In the genomic region with DNA sequence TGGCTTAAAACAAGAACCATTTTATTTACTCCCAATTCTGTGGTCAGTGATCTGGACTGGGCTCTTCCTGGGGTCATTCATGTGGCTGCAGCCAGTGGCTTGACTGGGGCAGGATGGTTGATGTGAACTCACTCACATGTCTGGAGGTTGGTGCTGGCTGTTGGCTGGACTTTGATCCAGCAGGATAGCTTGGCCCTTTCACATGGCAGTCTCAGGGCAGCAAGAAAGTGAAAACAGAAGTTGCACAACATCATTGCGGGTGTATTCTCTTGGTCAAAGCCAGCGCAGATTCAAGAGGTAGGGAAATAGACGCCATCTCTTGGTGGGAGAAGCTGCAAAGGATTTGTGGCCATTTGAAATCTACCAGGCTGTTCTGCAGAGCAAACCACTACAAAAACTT, we compare ENCODE assay signal across 1 cellular context.
TF ChIP-seq lines count a peak whose summit lies in the region.

No MANE protein-coding gene starts in this region.

TF ChIP-seq in HepG2, 621 proteins besides CTCF, POLR2A, EP300 and RAD21 (continued from another document and continues in another):
- TF ChIP-seq NR1H2 (CRISPR knock-in tag; IDR thresholded peaks at IDR 0.05; ENCODE audit: borderline replicate concordance, low read depth): no peak
- TF ChIP-seq ZNF12 (CRISPR knock-in tag; IDR thresholded peaks at IDR 0.05): peak; percentile 47; the same call in 1 of the 2 replicates
- no peak for TF ChIP-seq TOPORS (CRISPR knock-in tag; IDR thresholded peaks at IDR 0.05)
- peak; percentile 79 for TF ChIP-seq SALL1 (CRISPR knock-in tag; IDR thresholded peaks at IDR 0.05)
- TF ChIP-seq DZIP1 (CRISPR knock-in tag; IDR thresholded peaks at IDR 0.05): no peak
- TF ChIP-seq GZF1 (CRISPR knock-in tag; IDR thresholded peaks at IDR 0.05): no peak
- no peak for TF ChIP-seq TBX3 (IDR thresholded peaks at IDR 0.05; ENCODE audit: borderline replicate concordance)
- peak; percentile 20; the same call in 1 of the 2 replicates for TF ChIP-seq STAG1 (CRISPR knock-in tag; IDR thresholded peaks at IDR 0.05)
- TF ChIP-seq ZNF3 (CRISPR knock-in tag; IDR thresholded peaks at IDR 0.05): 0 out of 2 replicates have a peak, but pooled peaks have one; percentile 74
- TF ChIP-seq ZNF350 (CRISPR knock-in tag; IDR thresholded peaks at IDR 0.05; ENCODE audit: borderline replicate concordance, low read depth): peak; percentile 58
- no peak for TF ChIP-seq ZNF83 (CRISPR knock-in tag; IDR thresholded peaks at IDR 0.05; ENCODE audit: borderline replicate concordance)
- TF ChIP-seq ZNF501 (CRISPR knock-in tag; IDR thresholded peaks at IDR 0.05): peak; percentile 52; the same call in 1 of the 2 replicates
- peak; percentile 76 for TF ChIP-seq MLX (CRISPR knock-in tag; IDR thresholded peaks at IDR 0.05)
- peak; percentile 92; the same call in 1 of the 2 replicates for TF ChIP-seq WIZ (CRISPR knock-in tag; IDR thresholded peaks at IDR 0.05)
- no peak for TF ChIP-seq PTBP1 (IDR thresholded peaks at IDR 0.05; ENCODE audit: low read depth, low read length, poor library complexity, severe bottlenecking)
- no peak for TF ChIP-seq LCORL (IDR thresholded peaks at IDR 0.05)
- TF ChIP-seq LCORL (CRISPR knock-in tag; IDR thresholded peaks at IDR 0.05): 0 out of 2 replicates have a peak, but pooled peaks have one; percentile 56
- TF ChIP-seq KLF16 (CRISPR knock-in tag; IDR thresholded peaks at IDR 0.05): no peak
- 0 out of 2 replicates have a peak, but pooled peaks have one; percentile 11 for TF ChIP-seq ELF3 (CRISPR knock-in tag; IDR thresholded peaks at IDR 0.05)
- TF ChIP-seq ZNF496 (CRISPR knock-in tag; IDR thresholded peaks at IDR 0.05; ENCODE audit: insufficient replicate concordance): no peak
- TF ChIP-seq GABPB1 (CRISPR knock-in tag; IDR thresholded peaks at IDR 0.05): 0 out of 2 replicates have a peak, but pooled peaks have one; percentile 15
- TF ChIP-seq NFE2L1 (CRISPR knock-in tag; IDR thresholded peaks at IDR 0.05; ENCODE audit: borderline replicate concordance): no peak
- TF ChIP-seq ZNF816 (CRISPR knock-in tag; IDR thresholded peaks at IDR 0.05; ENCODE audit: borderline replicate concordance): no peak
- no peak for TF ChIP-seq ZNF362 (CRISPR knock-in tag; IDR thresholded peaks at IDR 0.05; ENCODE audit: borderline replicate concordance)
- TF ChIP-seq ZNF510 (CRISPR knock-in tag; IDR thresholded peaks at IDR 0.05; ENCODE audit: low read depth): no peak
- TF ChIP-seq SAP130 (CRISPR knock-in tag; IDR thresholded peaks at IDR 0.05; ENCODE audit: low read depth): peak; percentile 78
- TF ChIP-seq ZBTB43 (CRISPR knock-in tag; conservative IDR thresholded peaks at IDR 0.05): no peak
- TF ChIP-seq POGZ (CRISPR knock-in tag; IDR thresholded peaks at IDR 0.05): 0 out of 2 replicates have a peak, but pooled peaks have one; percentile 16
- TF ChIP-seq IRF2 (CRISPR knock-in tag; IDR thresholded peaks at IDR 0.05): peak; percentile 52; the same call in 1 of the 2 replicates
- TF ChIP-seq FOXA1 (IDR thresholded peaks at IDR 0.05): no peak
- no peak for TF ChIP-seq FOXA1 (CRISPR knock-in tag; IDR thresholded peaks at IDR 0.05)
- TF ChIP-seq HDAC1 (CRISPR knock-in tag; IDR thresholded peaks at IDR 0.05): 0 out of 2 replicates have a peak, but pooled peaks have one; percentile 37
- peak; percentile 99 for TF ChIP-seq ZNF644 (CRISPR knock-in tag; IDR thresholded peaks at IDR 0.05; ENCODE audit: low read depth)
- TF ChIP-seq NFIB (CRISPR knock-in tag; IDR thresholded peaks at IDR 0.05; ENCODE audit: borderline replicate concordance): no peak
- TF ChIP-seq HNF4A (CRISPR knock-in tag; IDR thresholded peaks at IDR 0.05): peak; percentile 96
- TF ChIP-seq, protein P1, sequence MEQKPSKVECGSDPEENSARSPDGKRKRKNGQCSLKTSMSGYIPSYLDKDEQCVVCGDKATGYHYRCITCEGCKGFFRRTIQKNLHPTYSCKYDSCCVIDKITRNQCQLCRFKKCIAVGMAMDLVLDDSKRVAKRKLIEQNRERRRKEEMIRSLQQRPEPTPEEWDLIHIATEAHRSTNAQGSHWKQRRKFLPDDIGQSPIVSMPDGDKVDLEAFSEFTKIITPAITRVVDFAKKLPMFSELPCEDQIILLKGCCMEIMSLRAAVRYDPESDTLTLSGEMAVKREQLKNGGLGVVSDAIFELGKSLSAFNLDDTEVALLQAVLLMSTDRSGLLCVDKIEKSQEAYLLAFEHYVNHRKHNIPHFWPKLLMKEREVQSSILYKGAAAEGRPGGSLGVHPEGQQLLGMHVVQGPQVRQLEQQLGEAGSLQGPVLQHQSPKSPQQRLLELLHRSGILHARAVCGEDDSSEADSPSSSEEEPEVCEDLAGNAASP (CRISPR knock-in tag; IDR thresholded peaks at IDR 0.05; ENCODE audit: borderline replicate concordance): no peak
- no peak for TF ChIP-seq NR2F2 (IDR thresholded peaks at IDR 0.05; ENCODE audit: borderline replicate concordance, low read depth)
- TF ChIP-seq, protein P2, sequence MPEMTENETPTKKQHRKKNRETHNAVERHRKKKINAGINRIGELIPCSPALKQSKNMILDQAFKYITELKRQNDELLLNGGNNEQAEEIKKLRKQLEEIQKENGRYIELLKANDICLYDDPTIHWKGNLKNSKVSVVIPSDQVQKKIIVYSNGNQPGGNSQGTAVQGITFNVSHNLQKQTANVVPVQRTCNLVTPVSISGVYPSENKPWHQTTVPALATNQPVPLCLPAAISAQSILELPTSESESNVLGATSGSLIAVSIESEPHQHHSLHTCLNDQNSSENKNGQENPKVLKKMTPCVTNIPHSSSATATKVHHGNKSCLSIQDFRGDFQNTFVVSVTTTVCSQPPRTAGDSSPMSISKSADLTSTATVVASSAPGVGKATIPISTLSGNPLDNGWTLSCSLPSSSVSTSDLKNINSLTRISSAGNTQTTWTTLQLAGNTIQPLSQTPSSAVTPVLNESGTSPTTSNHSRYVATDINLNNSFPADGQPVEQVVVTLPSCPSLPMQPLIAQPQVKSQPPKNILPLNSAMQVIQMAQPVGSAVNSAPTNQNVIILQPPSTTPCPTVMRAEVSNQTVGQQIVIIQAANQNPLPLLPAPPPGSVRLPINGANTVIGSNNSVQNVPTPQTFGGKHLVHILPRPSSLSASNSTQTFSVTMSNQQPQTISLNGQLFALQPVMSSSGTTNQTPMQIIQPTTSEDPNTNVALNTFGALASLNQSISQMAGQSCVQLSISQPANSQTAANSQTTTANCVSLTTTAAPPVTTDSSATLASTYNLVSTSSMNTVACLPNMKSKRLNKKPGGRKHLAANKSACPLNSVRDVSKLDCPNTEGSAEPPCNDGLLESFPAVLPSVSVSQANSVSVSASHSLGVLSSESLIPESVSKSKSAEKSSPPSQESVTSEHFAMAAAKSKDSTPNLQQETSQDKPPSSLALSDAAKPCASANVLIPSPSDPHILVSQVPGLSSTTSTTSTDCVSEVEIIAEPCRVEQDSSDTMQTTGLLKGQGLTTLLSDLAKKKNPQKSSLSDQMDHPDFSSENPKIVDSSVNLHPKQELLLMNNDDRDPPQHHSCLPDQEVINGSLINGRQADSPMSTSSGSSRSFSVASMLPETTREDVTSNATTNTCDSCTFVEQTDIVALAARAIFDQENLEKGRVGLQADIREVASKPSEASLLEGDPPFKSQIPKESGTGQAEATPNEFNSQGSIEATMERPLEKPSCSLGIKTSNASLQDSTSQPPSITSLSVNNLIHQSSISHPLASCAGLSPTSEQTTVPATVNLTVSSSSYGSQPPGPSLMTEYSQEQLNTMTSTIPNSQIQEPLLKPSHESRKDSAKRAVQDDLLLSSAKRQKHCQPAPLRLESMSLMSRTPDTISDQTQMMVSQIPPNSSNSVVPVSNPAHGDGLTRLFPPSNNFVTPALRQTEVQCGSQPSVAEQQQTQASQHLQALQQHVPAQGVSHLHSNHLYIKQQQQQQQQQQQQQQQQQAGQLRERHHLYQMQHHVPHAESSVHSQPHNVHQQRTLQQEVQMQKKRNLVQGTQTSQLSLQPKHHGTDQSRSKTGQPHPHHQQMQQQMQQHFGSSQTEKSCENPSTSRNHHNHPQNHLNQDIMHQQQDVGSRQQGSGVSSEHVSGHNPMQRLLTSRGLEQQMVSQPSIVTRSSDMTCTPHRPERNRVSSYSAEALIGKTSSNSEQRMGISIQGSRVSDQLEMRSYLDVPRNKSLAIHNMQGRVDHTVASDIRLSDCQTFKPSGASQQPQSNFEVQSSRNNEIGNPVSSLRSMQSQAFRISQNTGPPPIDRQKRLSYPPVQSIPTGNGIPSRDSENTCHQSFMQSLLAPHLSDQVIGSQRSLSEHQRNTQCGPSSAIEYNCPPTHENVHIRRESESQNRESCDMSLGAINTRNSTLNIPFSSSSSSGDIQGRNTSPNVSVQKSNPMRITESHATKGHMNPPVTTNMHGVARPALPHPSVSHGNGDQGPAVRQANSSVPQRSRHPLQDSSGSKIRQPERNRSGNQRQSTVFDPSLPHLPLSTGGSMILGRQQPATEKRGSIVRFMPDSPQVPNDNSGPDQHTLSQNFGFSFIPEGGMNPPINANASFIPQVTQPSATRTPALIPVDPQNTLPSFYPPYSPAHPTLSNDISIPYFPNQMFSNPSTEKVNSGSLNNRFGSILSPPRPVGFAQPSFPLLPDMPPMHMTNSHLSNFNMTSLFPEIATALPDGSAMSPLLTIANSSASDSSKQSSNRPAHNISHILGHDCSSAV (CRISPR knock-in tag; IDR thresholded peaks at IDR 0.05; ENCODE audit: borderline replicate concordance): no peak
- no peak for TF ChIP-seq MLXIP (CRISPR knock-in tag; IDR thresholded peaks at IDR 0.05; ENCODE audit: borderline replicate concordance)
- no peak for TF ChIP-seq RELA (CRISPR knock-in tag; IDR thresholded peaks at IDR 0.05)
- no peak for TF ChIP-seq ZNF512 (CRISPR knock-in tag; IDR thresholded peaks at IDR 0.05)
